Comparison of ENCODE assay signal across 1 cellular context in genomic region chr3:71301001-71301400, GRCh38.
TF ChIP-seq lines count a peak whose summit lies in the region.

No MANE protein-coding gene starts in this region.

TF ChIP-seq in GM12878, 131 proteins besides CTCF, POLR2A, EP300 and RAD21 (continued from another document and continues in another):
- TF ChIP-seq ZBTB11 (CRISPR knock-in tag; IDR thresholded peaks at IDR 0.05): no peak
- TF ChIP-seq ZBTB4 (CRISPR knock-in tag; IDR thresholded peaks at IDR 0.05): no peak
- TF ChIP-seq CUX1 (IDR thresholded peaks at IDR 0.05; ENCODE audit: insufficient replicate concordance, low read depth, low read length): no peak
- TF ChIP-seq ZNF687 (IDR thresholded peaks at IDR 0.05): no peak
- TF ChIP-seq IKZF2 (IDR thresholded peaks at IDR 0.05): 0 out of 4 replicates have a peak, but pooled peaks of 1 of the 2 experiments have one; percentile 17
- TF ChIP-seq USF1 (IDR thresholded peaks at IDR 0.05; ENCODE audit: borderline replicate concordance, extremely low read length, insufficient read depth, low read depth, low read length): no peak
- TF ChIP-seq E4F1 (IDR thresholded peaks at IDR 0.05; ENCODE audit: borderline replicate concordance, partially characterized antibody): no peak
- no peak for TF ChIP-seq NR2F1 (conservative IDR thresholded peaks at IDR 0.05)
- no peak for TF ChIP-seq RCOR1 (conservative IDR thresholded peaks at IDR 0.05; ENCODE audit: low read depth, low read length)
- TF ChIP-seq GATAD2B (conservative IDR thresholded peaks at IDR 0.05; ENCODE audit: low read depth): no peak
- no peak for TF ChIP-seq HDAC2 (IDR thresholded peaks at IDR 0.05)
- TF ChIP-seq CHD4 (IDR thresholded peaks at IDR 0.05): no peak
- TF ChIP-seq MTA3 (IDR thresholded peaks at IDR 0.05; ENCODE audit: borderline replicate concordance, low read length): no peak
- no peak for TF ChIP-seq ZNF622 (IDR thresholded peaks at IDR 0.05)
- no peak for TF ChIP-seq REST (IDR thresholded peaks at IDR 0.05; ENCODE audit: low read depth, low read length)
- TF ChIP-seq SMAD1 (IDR thresholded peaks at IDR 0.05; ENCODE audit: low read depth, partially characterized antibody): no peak
- no peak for TF ChIP-seq BHLHE40 (IDR thresholded peaks at IDR 0.05; ENCODE audit: borderline replicate concordance in 1 of 2, low read depth in 2 of 2, low read length in 1 of 2)
- peak; percentile 47; the same call in 1 of the 2 replicates for TF ChIP-seq ATF2 (IDR thresholded peaks at IDR 0.05; ENCODE audit: low read length)
- TF ChIP-seq ETV6 (conservative IDR thresholded peaks at IDR 0.05 in 1 of 2, IDR thresholded peaks at IDR 0.05 in 1 of 2; ENCODE audit: borderline replicate concordance in 1 of 2, low read depth in 1 of 2): no peak
- TF ChIP-seq ZNF217 (IDR thresholded peaks at IDR 0.05): no peak
- peak in 1 of 2 experiments; percentile 48; a peak in 1 of 4 replicates for TF ChIP-seq CEBPB (IDR thresholded peaks at IDR 0.05; ENCODE audit: borderline replicate concordance in 1 of 2, low read depth in 2 of 2, low read length in 2 of 2)
- TF ChIP-seq TARDBP (IDR thresholded peaks at IDR 0.05; ENCODE audit: borderline replicate concordance): no peak
- TF ChIP-seq SUPT20H (IDR thresholded peaks at IDR 0.05; ENCODE audit: borderline replicate concordance, control insufficient read depth, low read depth, low read length): no peak
